In the genomic region with DNA sequence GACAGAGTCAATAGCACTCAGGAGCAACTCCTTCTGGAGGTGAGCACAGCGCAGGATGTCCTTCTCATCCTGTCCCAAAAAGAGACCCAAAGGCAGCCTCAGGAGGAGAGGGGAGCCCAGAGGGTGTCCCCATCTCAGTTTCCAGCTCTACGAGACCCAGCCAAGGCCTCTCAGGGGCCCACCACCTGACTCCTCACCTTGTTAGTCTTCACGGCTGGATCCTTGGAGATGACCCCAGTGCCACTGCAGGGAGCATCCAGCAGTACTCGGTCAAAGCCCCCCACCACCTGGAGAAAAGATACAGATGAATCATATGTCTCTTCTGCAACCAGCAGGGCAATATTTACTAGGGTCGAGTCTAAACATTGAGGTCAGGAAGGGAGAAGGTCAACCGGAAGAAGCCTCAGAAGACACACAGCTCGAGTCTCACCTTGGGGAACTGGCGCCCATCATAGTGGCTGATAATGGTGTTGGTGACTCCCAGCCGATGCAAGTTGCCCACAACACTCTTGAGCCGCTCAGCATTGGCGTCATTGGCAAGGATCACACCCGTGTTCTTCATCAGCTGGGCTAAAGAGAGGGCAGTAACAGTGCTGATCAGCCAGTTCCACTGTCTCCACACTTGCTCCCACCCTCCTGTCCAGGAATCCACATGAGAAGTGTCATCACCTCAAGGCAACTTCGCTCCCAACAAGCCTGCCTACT, we compare ENCODE assay signal across 21 cellular contexts. TPM values are rescaled to one million over a fixed set of nuclear protein-coding genes. Genes with fewer than 3 reads are reported as not detected.
DNase-seq lines count a peak whose midpoint lies in the region; ATAC-seq and TF ChIP-seq lines count a peak whose summit lies in the region.
"Had no signal": no experiment of that assay in that cellular context is flagged by ENCODE, and none has a peak within 500 bp of the region (broad histone marks: within the 10 kb centered on the region; RNA-seq: fewer than 3 reads in every experiment).

No MANE protein-coding gene starts in this region.

- POLR2A ChIA-PET in CD4-positive, alpha-beta T cell (lab: Charles Lee), result no interaction called here

- H3K27me3 Mint-ChIP-seq in activated naive CD4-positive, alpha-beta T cell treated with anti-CD3 and anti-CD28 coated beads for 36 hours (ENCODE audit: low read depth), result no peaks in the 10 kb centered on the region
- H3K27me3 Mint-ChIP-seq in T-helper 17 cell, result no peaks in the 10 kb centered on the region
- H3K27me3 Mint-ChIP-seq in CD4-positive, alpha-beta T cell, result no peaks in the 10 kb centered on the region

- H3K36me3 Mint-ChIP-seq in activated naive CD4-positive, alpha-beta T cell treated with anti-CD3 and anti-CD28 coated beads for 36 hours (ENCODE audit: low read depth), result peaks cover 56% of the 10 kb centered on the region
- H3K36me3 Mint-ChIP-seq in activated naive CD4-positive, alpha-beta T cell treated with anti-CD3 and anti-CD28 coated beads, Interleukin-2, amount 50 U/mL, for 72 hours, result peaks cover 25 to 47% of the 10 kb centered on the region in 2 donors
- H3K36me3 Mint-ChIP-seq in T-helper 17 cell (ENCODE audit: low read depth), result peaks cover 3% of the 10 kb centered on the region
- H3K36me3 Mint-ChIP-seq in CD4-positive, alpha-beta T cell (ENCODE audit: low read depth), result peaks cover 73% of the 10 kb centered on the region

- intact Hi-C loops in activated naive CD4-positive, alpha-beta T cell treated with anti-CD3 and anti-CD28 coated beads for 36 hours (cut with micrococcal nuclease), result no loop called here
- intact Hi-C loops in thyroid gland (cut with DNase I), result no loop called here
- intact Hi-C loops in CD4-positive, alpha-beta T cell (cut with DNase I, micrococcal nuclease), result loop anchor here in 1 of 2 experiments (5.0 kb wide), 1 partner anchor 267 kb away; a partner anchor contains a TSS

- H3K4me3 ChIP-seq in mesenchymal stem cell (ENCODE audit: insufficient read depth in 1 of 2, low read depth in 1 of 2, low read length in 2 of 2) (no peak overlapping the region), thyroid gland (replicated peaks in 1 of 3) (no peak overlapping the region), foreskin fibroblast (ENCODE audit: low read depth in 1 of 2, low read length in 2 of 2) (no peak overlapping the region)
- H3K4me3 ChIP-seq: A549, SK-N-MC had no signal

- H3K18ac ChIP-seq in mesenchymal stem cell (ENCODE audit: low read depth in 1 of 2, low read length in 2 of 2), result no peak overlapping the region

- no peak for TF ChIP-seq CTCF in thyroid gland (IDR thresholded peaks at IDR 0.05)
- TF ChIP-seq CTCF in foreskin fibroblast (IDR thresholded peaks at IDR 0.05; ENCODE audit: low read depth, low read length), result no peak
- TF ChIP-seq CTCF in CD4-positive, alpha-beta T cell (IDR thresholded peaks at IDR 0.05), result no peak

- H3K36me3 ChIP-seq in mesenchymal stem cell (ENCODE audit: control insufficient read depth in 1 of 2, insufficient read depth in 2 of 2, low read depth in 1 of 2, low read length in 2 of 2), result peaks cover 66 to 76% of the 10 kb centered on the region in 2 experiments
- peaks cover 43% of the 10 kb centered on the region in 2 donors for H3K36me3 ChIP-seq in thyroid gland

- no peak for TF ChIP-seq POLR2A in thyroid gland (IDR thresholded peaks at IDR 0.05)

- H4K91ac ChIP-seq in mesenchymal stem cell (ENCODE audit: low read length), result peak overlapping the region; percentile 27

- no peak overlapping the region for H2BK12ac ChIP-seq in mesenchymal stem cell (ENCODE audit: low read length in 2 of 2)

- no peak overlapping the region for H4K8ac ChIP-seq in mesenchymal stem cell (ENCODE audit: low read length)

- H3K27ac ChIP-seq in mesenchymal stem cell (ENCODE audit: low read length, poor library complexity, severe bottlenecking) (no peak overlapping the region), thyroid gland (peak overlapping the region in 2 of 3 donors; percentile 57 to 79)
- no peak overlapping the region for H3K27ac ChIP-seq in CD4-positive, alpha-beta T cell (ENCODE audit: low read depth, low read length)
- H3K27ac ChIP-seq: A549, SK-N-MC had no signal

- H3K9me3 Mint-ChIP-seq in activated naive CD4-positive, alpha-beta T cell treated with anti-CD3 and anti-CD28 coated beads for 36 hours, result no peaks in the 10 kb centered on the region
- H3K9me3 Mint-ChIP-seq in activated naive CD4-positive, alpha-beta T cell treated with anti-CD3 and anti-CD28 coated beads, Interleukin-2, amount 50 U/mL, for 72 hours, result no peaks in the 10 kb centered on the region
- H3K9me3 Mint-ChIP-seq in CD4-positive, alpha-beta T cell, result no peaks in the 10 kb centered on the region
- H3K9me3 Mint-ChIP-seq: HFFc6 had no signal

- H3K79me1 ChIP-seq in mesenchymal stem cell (replicated peaks; ENCODE audit: low read length, poor library complexity, severe bottlenecking), result peaks cover 41% of the 10 kb centered on the region

- H3K4me2 ChIP-seq in mesenchymal stem cell (ENCODE audit: low read length, poor library complexity, severe bottlenecking), result no peak overlapping the region
- H3K4me2 ChIP-seq: A549 had no signal

- peaks cover 2% of the 10 kb centered on the region for H3K4me1 ChIP-seq in mesenchymal stem cell (ENCODE audit: control insufficient read depth, insufficient read depth, low read depth, low read length)
- H3K4me1 ChIP-seq in thyroid gland, result peaks cover 17% of the 10 kb centered on the region in 2 donors
- H3K4me1 ChIP-seq: A549, BE2C had no signal

- H3K9me3 ChIP-seq in T-helper 17 cell (ENCODE audit: control insufficient read depth, low read length, poor library complexity, severe bottlenecking) (no peaks in the 10 kb centered on the region), mesenchymal stem cell (ENCODE audit: control insufficient read depth, low read length) (no peaks in the 10 kb centered on the region), thyroid gland (no peaks in the 10 kb centered on the region)
- H3K9me3 ChIP-seq in CD4-positive, alpha-beta T cell (ENCODE audit: control insufficient read depth, low read length), result no peaks in the 10 kb centered on the region
- H3K9me3 ChIP-seq: A549, BE2C had no signal

- H2AFZ ChIP-seq in mesenchymal stem cell (ENCODE audit: low read depth, low read length), result no peak overlapping the region

- CTCF ChIA-PET in activated naive CD4-positive, alpha-beta T cell treated with anti-CD3 and anti-CD28 coated beads for 36 hours (lab: Charles Lee), result interaction anchor here (0.9 to 2.1 kb wide), 3 partner anchors 21 to 137 kb away, joined by 6 to 10 read pairs (median 8); no protein-coding TSS in a partner anchor
- CTCF ChIA-PET in CD4-positive, alpha-beta T cell (lab: Charles Lee), result interaction anchor here (0.5 kb wide), 1 partner anchor 20 kb away, joined by 4 read pairs; no protein-coding TSS in a partner anchor

- H2BK15ac ChIP-seq in mesenchymal stem cell (ENCODE audit: low read depth, poor library complexity, severe bottlenecking), result no peak overlapping the region

- ATAC-seq in activated naive CD4-positive, alpha-beta T cell treated with anti-CD3 and anti-CD28 coated beads, Interleukin-2, amount 50 U/mL, for 72 hours, result no peak
- no peak for ATAC-seq in T-helper 17 cell
- ATAC-seq in CD4-positive, alpha-beta T cell (ENCODE audit: poor library complexity), result no peak
- ATAC-seq: A549, PC-3 had no signal

- no peak for DNase-seq in activated naive CD4-positive, alpha-beta T cell treated with anti-CD3 and anti-CD28 coated beads for 36 hours
- no peak for DNase-seq in activated naive CD4-positive, alpha-beta T cell treated with anti-CD3 and anti-CD28 coated beads, Interleukin-2, amount 50 U/mL, for 72 hours (ENCODE audit: low spot score in 2 of 2)
- DNase-seq in T-helper 17 cell, result no peak
- no peak for DNase-seq in mesenchymal stem cell
- DNase-seq in thyroid gland, result no peak
- no peak for DNase-seq in foreskin fibroblast
- no peak for DNase-seq in CD4-positive, alpha-beta T cell
- DNase-seq: BE2C, H7, HFFc6, KBM-7, MM.1S, NCI-H1048, NCI-H1417 treated with DMSO at 0.1 percent for 48 hours, NCI-H187, NCI-H446 treated with DMSO at 0.1 percent for 48 hours, NCI-H526 treated with DMSO at 0.1 percent for 48 hours, PC-3, SHP77 treated with DMSO at 0.1 percent for 48 hours had no signal

- H3K23ac ChIP-seq in mesenchymal stem cell (ENCODE audit: low read length in 2 of 2), result no peak overlapping the region

- H2AK5ac ChIP-seq in mesenchymal stem cell (ENCODE audit: low read length, severe bottlenecking), result no peak overlapping the region

- H3K4me1 Mint-ChIP-seq in activated naive CD4-positive, alpha-beta T cell treated with anti-CD3 and anti-CD28 coated beads for 36 hours (ENCODE audit: low read depth), result peaks cover 34% of the 10 kb centered on the region
- peaks cover 12% of the 10 kb centered on the region for H3K4me1 Mint-ChIP-seq in T-helper 17 cell
- peaks cover 32% of the 10 kb centered on the region for H3K4me1 Mint-ChIP-seq in CD4-positive, alpha-beta T cell (ENCODE audit: low read depth)

- H3K27me3 ChIP-seq in mesenchymal stem cell (ENCODE audit: control insufficient read depth in 1 of 2, insufficient read depth in 1 of 2, low read length in 2 of 2) (no peaks in the 10 kb centered on the region), thyroid gland (no peaks in the 10 kb centered on the region)
- no peaks in the 10 kb centered on the region for H3K27me3 ChIP-seq in CD4-positive, alpha-beta T cell (ENCODE audit: control insufficient read depth, insufficient read depth, low read length)
- H3K27me3 ChIP-seq: BE2C had no signal

- no peak overlapping the region for H3K4me3 Mint-ChIP-seq in activated naive CD4-positive, alpha-beta T cell treated with anti-CD3 and anti-CD28 coated beads for 36 hours
- H3K4me3 Mint-ChIP-seq in T-helper 17 cell, result no peak overlapping the region
- no peak overlapping the region for H3K4me3 Mint-ChIP-seq in CD4-positive, alpha-beta T cell
- H3K4me3 Mint-ChIP-seq: HFFc6 had no signal

- WGBS in mesenchymal stem cell, result 96% methylated on average over 12 of the region's 13 CpGs
- 91 to 93% methylated on average over 10 to 12 of the region's 13 CpGs for WGBS in thyroid gland, 2 donors

- no peak overlapping the region for H3K14ac ChIP-seq in mesenchymal stem cell (ENCODE audit: low read length in 2 of 2)

- peak overlapping the region; percentile 31 for H3K27ac Mint-ChIP-seq in activated naive CD4-positive, alpha-beta T cell treated with anti-CD3 and anti-CD28 coated beads for 36 hours
- H3K27ac Mint-ChIP-seq in activated naive CD4-positive, alpha-beta T cell treated with anti-CD3 and anti-CD28 coated beads, Interleukin-2, amount 50 U/mL, for 72 hours, result peak overlapping the region in 1 of 2 donors; percentile 29
- peak overlapping the region; percentile 11 for H3K27ac Mint-ChIP-seq in T-helper 17 cell
- no peak overlapping the region for H3K27ac Mint-ChIP-seq in CD4-positive, alpha-beta T cell
- H3K27ac Mint-ChIP-seq: HFFc6 had no signal

- H2BK120ac ChIP-seq in mesenchymal stem cell (ENCODE audit: low read depth, low read length), result no peak overlapping the region

- no peak overlapping the region for H3K4ac ChIP-seq in mesenchymal stem cell (ENCODE audit: low read depth in 1 of 2, low read length in 2 of 2)

- no peak overlapping the region for H2BK5ac ChIP-seq in mesenchymal stem cell (ENCODE audit: low read depth, low read length, poor library complexity, severe bottlenecking)

- peak overlapping the region; percentile 29 for H3K9ac ChIP-seq in mesenchymal stem cell (ENCODE audit: low read length)

RNA-seq across cellular contexts. Expression of a gene that starts 4.8 kb away (rescaled TPM):
- total RNA-seq in activated naive CD4-positive, alpha-beta T cell treated with anti-CD3 and anti-CD28 coated beads for 36 hours, result 1 to 10 TPM; 8.0 to 9.0 TPM
- 10 to 100 TPM; 10.3 to 16.4 TPM for total RNA-seq in activated naive CD4-positive, alpha-beta T cell treated with anti-CD3 and anti-CD28 coated beads, Interleukin-2, amount 50 U/mL, for 72 hours
- total RNA-seq in T-helper 17 cell (10 to 100 TPM; 29.3 to 37.3 TPM), thyroid gland (10 to 100 TPM in 1 of 4 donors, 1 to 10 TPM in 3; 5.0 to 10.2 (median 7.5) TPM)
- polyA plus RNA-seq in mesenchymal stem cell (2013, experiment 1 of 2), result 26.1 TPM
- 25.6 TPM for polyA plus RNA-seq in mesenchymal stem cell (2013, experiment 2 of 2)
- 10 to 100 TPM; 21.6 to 21.9 TPM for total RNA-seq in CD4-positive, alpha-beta T cell

RNA-seq across cellular contexts. Expression of a gene that starts 7.4 kb away (rescaled TPM):
- total RNA-seq in activated naive CD4-positive, alpha-beta T cell treated with anti-CD3 and anti-CD28 coated beads for 36 hours, result 10 to 100 TPM; 61.3 to 62.9 TPM
- 10 to 100 TPM; 78.8 to 79.8 TPM for total RNA-seq in activated naive CD4-positive, alpha-beta T cell treated with anti-CD3 and anti-CD28 coated beads, Interleukin-2, amount 50 U/mL, for 72 hours
- total RNA-seq in T-helper 17 cell (100 to 1,000 TPM in 1 of 2 donors, 10 to 100 TPM in 1; 90.0 to 122 TPM), thyroid gland (10 to 100 TPM; 23.0 to 50.8 (median 35.6) TPM)
- polyA plus RNA-seq in mesenchymal stem cell (2013, experiment 1 of 2), result 20.3 TPM
- polyA plus RNA-seq in mesenchymal stem cell (2013, experiment 2 of 2), result 21.3 TPM
- 10 to 100 TPM; 75.3 to 76.8 TPM for total RNA-seq in CD4-positive, alpha-beta T cell

RNA-seq across cellular contexts. Expression of a gene that starts 26.3 kb away (rescaled TPM):
- 1,000 to 10,000 TPM; 6,537 to 6,787 TPM for total RNA-seq in activated naive CD4-positive, alpha-beta T cell treated with anti-CD3 and anti-CD28 coated beads for 36 hours
- total RNA-seq in activated naive CD4-positive, alpha-beta T cell treated with anti-CD3 and anti-CD28 coated beads, Interleukin-2, amount 50 U/mL, for 72 hours, result 1,000 to 10,000 TPM; 5,900 to 8,209 TPM
- 100 to 1,000 TPM; 640 to 695 TPM for total RNA-seq in T-helper 17 cell
- polyA plus RNA-seq in mesenchymal stem cell (2013, experiment 1 of 2), result 4,502 TPM
- polyA plus RNA-seq in mesenchymal stem cell (2013, experiment 2 of 2), result 4,557 TPM
- 1,000 to 10,000 TPM; 1,191 to 3,596 (median 1,852) TPM for total RNA-seq in thyroid gland
- total RNA-seq in CD4-positive, alpha-beta T cell, result 100 to 1,000 TPM; 498 to 508 TPM

RNA-seq across cellular contexts. Expression of a gene that starts 46.5 kb away (rescaled TPM):
- total RNA-seq in activated naive CD4-positive, alpha-beta T cell treated with anti-CD3 and anti-CD28 coated beads for 36 hours, result 100 to 1,000 TPM; 232 to 245 TPM
- 100 to 1,000 TPM; 288 to 307 TPM for total RNA-seq in activated naive CD4-positive, alpha-beta T cell treated with anti-CD3 and anti-CD28 coated beads, Interleukin-2, amount 50 U/mL, for 72 hours
- total RNA-seq in T-helper 17 cell, result 100 to 1,000 TPM; 461 to 574 TPM
- 111 TPM for polyA plus RNA-seq in mesenchymal stem cell (2013, experiment 1 of 2)
- 104 TPM for polyA plus RNA-seq in mesenchymal stem cell (2013, experiment 2 of 2)
- total RNA-seq in thyroid gland, result 100 to 1,000 TPM; 152 to 337 (median 263) TPM
- 100 to 1,000 TPM; 288 to 292 TPM for total RNA-seq in CD4-positive, alpha-beta T cell

Comparison
In these comparisons a context has a peak if more than half of its experiments do, and no peak if none do; other contexts are left out.
1. H3K27ac ChIP-seq: peak in thyroid gland (2 of 3); none in mesenchymal stem cell (single experiment) and CD4-positive, alpha-beta T cell (single experiment).